1 cellular context compared by ENCODE assay signal in genomic region chr19:38702278-38702677, GRCh38.
TF ChIP-seq lines count a peak whose summit lies in the region.

No MANE protein-coding gene starts in this region.

TF ChIP-seq in SK-N-SH treated with all-trans-retinoic acid at 6 μM for 48 hours, 23 proteins besides CTCF, POLR2A, EP300 and RAD21 (continued from another document):
- no peak for TF ChIP-seq POU6F1 (CRISPR knock-in tag; IDR thresholded peaks at IDR 0.05; ENCODE audit: borderline replicate concordance, low read depth)
- TF ChIP-seq TSHZ2 (CRISPR knock-in tag; IDR thresholded peaks at IDR 0.05) = no peak
- TF ChIP-seq SNAI2 (CRISPR knock-in tag; IDR thresholded peaks at IDR 0.05) = no peak
- TF ChIP-seq ZNF565 (CRISPR knock-in tag; conservative IDR thresholded peaks at IDR 0.05; ENCODE audit: low read depth) = no peak
